ENCODE assay signal across 1 cellular context in genomic region chr4:133129237-133129636, GRCh38.
TF ChIP-seq lines count a peak whose summit lies in the region.

No MANE protein-coding gene starts in this region.

TF ChIP-seq in WTC11, 78 proteins besides CTCF, POLR2A, EP300 and RAD21 (continued from another document):
- no peak for TF ChIP-seq MLX (CRISPR knock-in tag; IDR thresholded peaks at IDR 0.05)
- TF ChIP-seq USF1 (CRISPR knock-in tag; IDR thresholded peaks at IDR 0.05) = no peak
